In genomic region chr14:23063601-23064000, GRCh38 we compare ENCODE assay signal across 28 cellular contexts. TPM values are rescaled to one million over a fixed set of nuclear protein-coding genes. Genes with fewer than 3 reads are reported as not detected.
A peak's percentile ranks its signal among the peaks of the same experiment; 100 is the strongest.
DNase-seq lines count a peak whose midpoint lies in the region; ATAC-seq, FAIRE-seq and TF ChIP-seq lines count a peak whose summit lies in the region.
"Had no signal": no experiment of that assay in that cellular context is flagged by ENCODE, and none has a peak within 500 bp of the region (broad histone marks: within the 10 kb centered on the region; RNA-seq: fewer than 3 reads in every experiment).

No MANE protein-coding gene starts in this region.

- no peak overlapping the region for H3K4me3 Mint-ChIP-seq in mesothelial cell of epicardium
- H3K4me3 Mint-ChIP-seq: CD4-positive, alpha-beta T cell; stimulated activated memory B cell treated with anti-CD40 and anti-IgM and Interleukin-4, amounts not matched to agents 10 μg/mL and 1 μg/mL and 100 μg/mL, for 72 hours had no signal

- H3K9me3 Mint-ChIP-seq in mesothelial cell of epicardium: no peaks in the 10 kb centered on the region
- H3K9me3 Mint-ChIP-seq: CD4-positive, alpha-beta T cell; stimulated activated memory B cell treated with anti-CD40 and anti-IgM and Interleukin-4, amounts not matched to agents 10 μg/mL and 1 μg/mL and 100 μg/mL, for 72 hours had no signal

- no peak for TF ChIP-seq RAD21 in HepG2 (CRISPR knock-in tag; IDR thresholded peaks at IDR 0.05)

- POLR2A ChIA-PET in HepG2 (lab: Yijun Ruan, JAX): interaction anchor here (2.1 to 2.4 kb wide), 2 partner anchors 32 to 57 kb away, joined by 10 to 19 read pairs; partner anchors contain the start of genes ACIN1 and C14orf119

- DNase-seq in HepG2 (ENCODE audit: low spot score): no peak
- DNase-seq in right lobe of liver: no peak
- peak; percentile 0 for DNase-seq in astrocyte of the hippocampus (ENCODE audit: low read depth, low spot score)
- no peak for DNase-seq in mesothelial cell of epicardium (ENCODE audit: low spot score in 2 of 2, unreplicated experiment in 2 of 2)
- no peak for DNase-seq in ureter (ENCODE audit: low spot score)
- DNase-seq: activated CD4-positive, alpha-beta T cell treated with anti-CD3 and anti-CD28 coated beads for 4 hours; activated gamma-delta T cell; brain microvascular endothelial cell; CD4-positive, alpha-beta T cell; colonic mucosa; glutamatergic neuron; HCEC 1CT; Kasumi-1; NCI-H1694; NCI-H2171 treated with DMSO at 0.1 percent for 48 hours; NCI-H524 treated with DMSO at 0.1 percent for 48 hours; nucleus accumbens; small intestine; stimulated activated CD4-positive, alpha-beta T cell treated with anti-CD3 and anti-CD28 coated beads, Interleukin-2, amount 100 ng/mL, for 24 hours had no signal

- 95% methylated on average over 5 of the region's 5 CpGs for WGBS in HepG2 (ENCODE audit: low lambda C conversion rate)
- 72% methylated on average over 5 of the region's 5 CpGs for WGBS in right lobe of liver (ENCODE audit: insufficient coverage, low coverage, low lambda C conversion rate, missing lambda C conversion rate)
- WGBS in gastroesophageal sphincter (ENCODE audit: low coverage in 1 of 2), 2 donors: 89 to 91% methylated on average over 4 to 5 of the region's 5 CpGs

- H3K27ac Mint-ChIP-seq in mesothelial cell of epicardium: peak overlapping the region; percentile 95
- H3K27ac Mint-ChIP-seq: CD4-positive, alpha-beta T cell; stimulated activated memory B cell treated with anti-CD40 and anti-IgM and Interleukin-4, amounts not matched to agents 10 μg/mL and 1 μg/mL and 100 μg/mL, for 72 hours had no signal

- H3K4me2 ChIP-seq in HepG2 (ENCODE audit: low read depth, low read length): no peak overlapping the region

- in situ Hi-C loops in HepG2 (cut with HindIII; ENCODE audit: extremely low pct_ligation_motif_present, low pct_unique_long_range_greater_than_20kb): no loop called here

- ATAC-seq in HepG2 (no peak), right lobe of liver (no peak), gastroesophageal sphincter (no peak), GM21786 (IDR thresholded peaks at IDR 0.05; ENCODE audit: unreplicated experiment) (no peak)
- ATAC-seq: Panc1; stimulated activated memory B cell treated with anti-CD40 and anti-IgM and Interleukin-4, amounts not matched to agents 10 μg/mL and 1 μg/mL and 100 μg/mL, for 72 hours had no signal

- H2AFZ ChIP-seq in HepG2 (ENCODE audit: low read length): no peak overlapping the region

- H3K27me3 ChIP-seq in HepG2 (ENCODE audit: control insufficient read depth in 1 of 2, insufficient read depth in 2 of 2, low read length in 2 of 2): no peaks in the 10 kb centered on the region
- H3K27me3 ChIP-seq in right lobe of liver: no peaks in the 10 kb centered on the region
- no peaks in the 10 kb centered on the region for H3K27me3 ChIP-seq in gastroesophageal sphincter
- H3K27me3 ChIP-seq: brain microvascular endothelial cell, colonic mucosa, suprapubic skin, vagina had no signal

- H4K20me1 ChIP-seq in HepG2 (ENCODE audit: insufficient read depth, low read length): peaks cover 17% of the 10 kb centered on the region

- TF ChIP-seq CTCF in HepG2 (CRISPR knock-in tag; IDR thresholded peaks at IDR 0.05): no peak
- no peak for TF ChIP-seq CTCF in right lobe of liver (IDR thresholded peaks at IDR 0.05)
- no peak for TF ChIP-seq CTCF in mesothelial cell of epicardium (IDR thresholded peaks at IDR 0.05; ENCODE audit: unreplicated experiment)
- TF ChIP-seq CTCF in gastroesophageal sphincter (IDR thresholded peaks at IDR 0.05): no peak

- intact Hi-C loops in HepG2 (cut with micrococcal nuclease; ENCODE audit: unreplicated experiment) (no loop called here), right lobe of liver (cut with DNase I) (no loop called here)

- BruUV-seq in HepG2 (replicated peaks; lab: Mats Ljungman, UMichigan): no TSS peak

- no peak overlapping the region for H3K9ac ChIP-seq in HepG2 (ENCODE audit: insufficient read depth, low read depth, low read length)

- H3K27ac ChIP-seq in HepG2 (ENCODE audit: extremely low read length, insufficient read depth, low read length): no peak overlapping the region
- no peak overlapping the region for H3K27ac ChIP-seq in right lobe of liver
- no peak overlapping the region for H3K27ac ChIP-seq in gastroesophageal sphincter
- H3K27ac ChIP-seq: brain microvascular endothelial cell, colonic mucosa, suprapubic skin, vagina had no signal

- TF ChIP-seq EP300 in HepG2 (IDR thresholded peaks at IDR 0.05; ENCODE audit: low read depth in 2 of 2, low read length in 2 of 2) (no peak), HepG2 (CRISPR knock-in tag; IDR thresholded peaks at IDR 0.05; ENCODE audit: borderline replicate concordance) (no peak), gastroesophageal sphincter (IDR thresholded peaks at IDR 0.05) (no peak)

- H3K36me3 Mint-ChIP-seq in mesothelial cell of epicardium: peaks cover 33% of the 10 kb centered on the region

- CTCF ChIA-PET in HepG2 (lab: Yijun Ruan, JAX; ENCODE audit: low intra/inter-chr PET ratio, low total read pairs): no interaction called here

- H3K79me2 ChIP-seq in HepG2 (ENCODE audit: insufficient read depth, low read length): peaks cover 21% of the 10 kb centered on the region

- H3K36me3 ChIP-seq in HepG2 (replicated peaks in 1 of 2; ENCODE audit: control insufficient read depth in 1 of 2, insufficient read depth in 2 of 2, low read length in 2 of 2): peaks cover 74 to 88% of the 10 kb centered on the region in 2 experiments
- peaks cover 30 to 96% (median 58%) of the 10 kb centered on the region in 4 donors for H3K36me3 ChIP-seq in right lobe of liver
- peaks cover 0 to 99% of the 10 kb centered on the region in 2 donors for H3K36me3 ChIP-seq in gastroesophageal sphincter

- H3K27me3 Mint-ChIP-seq in mesothelial cell of epicardium (ENCODE audit: low read depth): no peaks in the 10 kb centered on the region
- H3K27me3 Mint-ChIP-seq: CD4-positive, alpha-beta T cell; stimulated activated memory B cell treated with anti-CD40 and anti-IgM and Interleukin-4, amounts not matched to agents 10 μg/mL and 1 μg/mL and 100 μg/mL, for 72 hours had no signal

- peaks cover 35% of the 10 kb centered on the region for H3K4me1 Mint-ChIP-seq in mesothelial cell of epicardium

- no peak for FAIRE-seq in HepG2 (lab: Jason Lieb, UNC)
- FAIRE-seq: small intestine had no signal

- TF ChIP-seq POLR2A in HepG2 (IDR thresholded peaks at IDR 0.05; ENCODE audit: insufficient read depth in 1 of 2, low read depth in 2 of 2, low read length in 2 of 2) (peak in 1 of 2 experiments; percentile 15; a peak in 1 of 4 replicates), right lobe of liver (IDR thresholded peaks at IDR 0.05) (no peak), gastroesophageal sphincter (IDR thresholded peaks at IDR 0.05) (no peak)

- H3K9me3 ChIP-seq in HepG2 (ENCODE audit: low read length) (no peaks in the 10 kb centered on the region), right lobe of liver (no peaks in the 10 kb centered on the region), gastroesophageal sphincter (no peaks in the 10 kb centered on the region)
- H3K9me3 ChIP-seq: colonic mucosa, suprapubic skin, vagina had no signal

- H3K4me3 ChIP-seq in HepG2 (replicated peaks in 1 of 3; ENCODE audit: insufficient read depth in 1 of 3, low read depth in 2 of 3, low read length in 3 of 3) (no peak overlapping the region), right lobe of liver (no peak overlapping the region), gastroesophageal sphincter (no peak overlapping the region)
- H3K4me3 ChIP-seq: colonic mucosa, lung, suprapubic skin, vagina had no signal

- H3K4me1 ChIP-seq in HepG2 (ENCODE audit: insufficient read depth, low read length) (peaks cover 15% of the 10 kb centered on the region), right lobe of liver (peaks cover 0 to 6% (median 0%) of the 10 kb centered on the region in 4 donors), gastroesophageal sphincter (peaks cover 0 to 28% (median 8%) of the 10 kb centered on the region in 3 donors)

RNA-seq across cellular contexts. Expression of gene CDH24, which starts 6.3 kb away (rescaled TPM):
- total RNA-seq in HepG2 (2016; rRNA removed; fragmentation: Illumina TruSeq; extraction: Trizol) (0.41 and 0.69 TPM in 2 replicates), right lobe of liver (under 1 TPM; 0.26 to 0.74 (median 0.54) TPM), mesothelial cell of epicardium (26.4 to 30.4 TPM (median 29.3 TPM) in 3 replicates), gastroesophageal sphincter (1 to 10 TPM; 1.5 to 3.6 (median 2.6) TPM), ureter (3.7 TPM)
- total RNA-seq in HepG2 (2016; cell fraction: cytosol; rRNA removed; fragmentation: Illumina TruSeq; extraction: Trizol; ENCODE audit: low read depth): 0.35 and 0.40 TPM in 2 replicates
- 0.45 and 0.76 TPM in 2 replicates for total RNA-seq in HepG2 (2016; cell fraction: insoluble cytoplasmic fraction; rRNA removed; fragmentation: Illumina TruSeq; extraction: Trizol)
- total RNA-seq in HepG2 (2016; cell fraction: membrane; rRNA removed; fragmentation: Illumina TruSeq; extraction: Trizol): 1.1 and 1.2 TPM in 2 replicates
- total RNA-seq in HepG2 (2016; cell fraction: nucleus; rRNA removed; fragmentation: Illumina TruSeq; extraction: Trizol): 0.56 and 0.59 TPM in 2 replicates
- 0.99 and 1.2 TPM in 2 replicates for polyA plus RNA-seq in HepG2 (2011; rRNA removed)
- polyA plus RNA-seq in HepG2 (2011; cell fraction: cytosol; rRNA removed): 0.41 and 0.76 TPM in 2 replicates
- polyA plus RNA-seq in HepG2 (2011; cell fraction: nucleus; rRNA removed): 6.5 and 6.6 TPM in 2 replicates
- polyA plus RNA-seq in HepG2 (2012): 0.50 and 0.55 TPM in 2 replicates
- 0.59 and 0.70 TPM in 2 replicates for polyA plus RNA-seq in HepG2 (2016; cell fraction: cytosol; fragmentation: Illumina TruSeq; extraction: Trizol; ENCODE audit: low read depth)
- polyA plus RNA-seq in HepG2 (2016; cell fraction: insoluble cytoplasmic fraction; fragmentation: Illumina TruSeq; extraction: Trizol; ENCODE audit: low read depth): 0.41 and 0.73 TPM in 2 replicates
- 1.0 and 1.2 TPM in 2 replicates for polyA plus RNA-seq in HepG2 (2016; cell fraction: membrane; fragmentation: Illumina TruSeq; extraction: Trizol; ENCODE audit: low read depth)
- polyA plus RNA-seq in HepG2 (2016; cell fraction: nucleus; fragmentation: Illumina TruSeq; extraction: Trizol; ENCODE audit: insufficient read depth, low read depth): 2.5 and 2.8 TPM in 2 replicates
- polyA minus RNA-seq in HepG2 (2011; rRNA and poly(A)+ RNA removed; ENCODE audit: low replicate concordance): 1.1 and 16.3 TPM in 2 replicates
- 0.40 and 0.44 TPM in 2 replicates for polyA minus RNA-seq in HepG2 (2011; cell fraction: cytosol; rRNA and poly(A)+ RNA removed)
- polyA minus RNA-seq in HepG2 (2011; cell fraction: nucleus; rRNA and poly(A)+ RNA removed): 0.90 and 0.99 TPM in 2 replicates

RNA-seq across cellular contexts. Expression of gene PSMB11, which starts 21.6 kb away (rescaled TPM):
- total RNA-seq in HepG2 (2016; rRNA removed; fragmentation: Illumina TruSeq; extraction: Trizol): not detected in 2 replicates
- total RNA-seq in HepG2 (2016; cell fraction: cytosol; rRNA removed; fragmentation: Illumina TruSeq; extraction: Trizol; ENCODE audit: low read depth): not detected in 2 replicates
- total RNA-seq in HepG2 (2016; cell fraction: insoluble cytoplasmic fraction; rRNA removed; fragmentation: Illumina TruSeq; extraction: Trizol): not detected in 2 replicates
- not detected in 2 replicates for total RNA-seq in HepG2 (2016; cell fraction: membrane; rRNA removed; fragmentation: Illumina TruSeq; extraction: Trizol)
- total RNA-seq in HepG2 (2016; cell fraction: nucleus; rRNA removed; fragmentation: Illumina TruSeq; extraction: Trizol): not detected in 2 replicates
- polyA plus RNA-seq in HepG2 (2011; rRNA removed): not detected in 2 replicates
- polyA plus RNA-seq in HepG2 (2011; cell fraction: cytosol; rRNA removed): not detected in 2 replicates
- polyA plus RNA-seq in HepG2 (2011; cell fraction: nucleus; rRNA removed): not detected in 2 replicates
- not detected in 2 replicates for polyA plus RNA-seq in HepG2 (2012)
- not detected in 2 replicates for polyA plus RNA-seq in HepG2 (2016; cell fraction: cytosol; fragmentation: Illumina TruSeq; extraction: Trizol; ENCODE audit: low read depth)
- not detected in 2 replicates for polyA plus RNA-seq in HepG2 (2016; cell fraction: insoluble cytoplasmic fraction; fragmentation: Illumina TruSeq; extraction: Trizol; ENCODE audit: low read depth)
- not detected in 2 replicates for polyA plus RNA-seq in HepG2 (2016; cell fraction: membrane; fragmentation: Illumina TruSeq; extraction: Trizol; ENCODE audit: low read depth)
- polyA plus RNA-seq in HepG2 (2016; cell fraction: nucleus; fragmentation: Illumina TruSeq; extraction: Trizol; ENCODE audit: insufficient read depth, low read depth): not detected in 2 replicates
- polyA minus RNA-seq in HepG2 (2011; rRNA and poly(A)+ RNA removed; ENCODE audit: low replicate concordance): 0.10 TPM in 1 of 2 replicates, not detected in the other
- not detected in 2 replicates for polyA minus RNA-seq in HepG2 (2011; cell fraction: cytosol; rRNA and poly(A)+ RNA removed)
- polyA minus RNA-seq in HepG2 (2011; cell fraction: nucleus; rRNA and poly(A)+ RNA removed): not detected in 2 replicates
- total RNA-seq in right lobe of liver: not detected
- 0.09 TPM in 1 of 3 replicates, not detected in the others for total RNA-seq in mesothelial cell of epicardium
- total RNA-seq in gastroesophageal sphincter: under 1 TPM in 1 of 4 donors, not detected in 3; 0.27 TPM
- total RNA-seq in ureter: not detected
- total RNA-seq: colonic mucosa; lung; SK-MEL-5; suprapubic skin; T-helper 1 cell treated with Interleukin-12 subunit alpha and Interleukin-12 subunit beta and Interleukin-4 antibody, amounts not matched to agents 30 ng/mL and 1 ng/mL, for 36 hours; vagina had no signal
- polyA plus RNA-seq: lung, small intestine had no signal

RNA-seq across cellular contexts. Expression of gene PSMB5, which starts 28.9 kb away (rescaled TPM):
- 871 and 1,316 TPM in 2 replicates for total RNA-seq in HepG2 (2016; rRNA removed; fragmentation: Illumina TruSeq; extraction: Trizol)
- 296 and 327 TPM in 2 replicates for total RNA-seq in HepG2 (2016; cell fraction: cytosol; rRNA removed; fragmentation: Illumina TruSeq; extraction: Trizol; ENCODE audit: low read depth)
- total RNA-seq in HepG2 (2016; cell fraction: insoluble cytoplasmic fraction; rRNA removed; fragmentation: Illumina TruSeq; extraction: Trizol): 923 and 1,358 TPM in 2 replicates
- total RNA-seq in HepG2 (2016; cell fraction: membrane; rRNA removed; fragmentation: Illumina TruSeq; extraction: Trizol): 499 and 543 TPM in 2 replicates
- 325 and 326 TPM in 2 replicates for total RNA-seq in HepG2 (2016; cell fraction: nucleus; rRNA removed; fragmentation: Illumina TruSeq; extraction: Trizol)
- polyA plus RNA-seq in HepG2 (2011; rRNA removed): 566 and 705 TPM in 2 replicates
- 909 and 1,129 TPM in 2 replicates for polyA plus RNA-seq in HepG2 (2011; cell fraction: cytosol; rRNA removed)
- polyA plus RNA-seq in HepG2 (2011; cell fraction: nucleus; rRNA removed): 173 and 191 TPM in 2 replicates
- 459 and 476 TPM in 2 replicates for polyA plus RNA-seq in HepG2 (2012)
- 281 and 292 TPM in 2 replicates for polyA plus RNA-seq in HepG2 (2016; cell fraction: cytosol; fragmentation: Illumina TruSeq; extraction: Trizol; ENCODE audit: low read depth)
- polyA plus RNA-seq in HepG2 (2016; cell fraction: insoluble cytoplasmic fraction; fragmentation: Illumina TruSeq; extraction: Trizol; ENCODE audit: low read depth): 1,127 and 1,228 TPM in 2 replicates
- polyA plus RNA-seq in HepG2 (2016; cell fraction: membrane; fragmentation: Illumina TruSeq; extraction: Trizol; ENCODE audit: low read depth): 411 and 426 TPM in 2 replicates
- 421 and 445 TPM in 2 replicates for polyA plus RNA-seq in HepG2 (2016; cell fraction: nucleus; fragmentation: Illumina TruSeq; extraction: Trizol; ENCODE audit: insufficient read depth, low read depth)
- 455 and 971 TPM in 2 replicates for polyA minus RNA-seq in HepG2 (2011; rRNA and poly(A)+ RNA removed; ENCODE audit: low replicate concordance)
- polyA minus RNA-seq in HepG2 (2011; cell fraction: cytosol; rRNA and poly(A)+ RNA removed): 370 and 379 TPM in 2 replicates
- 156 and 157 TPM in 2 replicates for polyA minus RNA-seq in HepG2 (2011; cell fraction: nucleus; rRNA and poly(A)+ RNA removed)
- 10 to 100 TPM; 51.2 to 93.5 (median 59.1) TPM for total RNA-seq in right lobe of liver
- total RNA-seq in mesothelial cell of epicardium: 121 to 124 TPM (median 123 TPM) in 3 replicates
- total RNA-seq in gastroesophageal sphincter: 100 to 1,000 TPM; 125 to 182 (median 133) TPM
- total RNA-seq in ureter: 67.6 TPM

RNA-seq across cellular contexts. Expression of gene ACIN1, which starts 31.3 kb away (rescaled TPM):
- total RNA-seq in HepG2 (2016; rRNA removed; fragmentation: Illumina TruSeq; extraction: Trizol) (102 and 165 TPM in 2 replicates), right lobe of liver (10 to 100 TPM; 40.5 to 66.1 (median 52.9) TPM), mesothelial cell of epicardium (372 to 401 TPM (median 374 TPM) in 3 replicates), gastroesophageal sphincter (100 to 1,000 TPM in 1 of 4 donors, 10 to 100 TPM in 3; 55.7 to 121 (median 91.8) TPM), ureter (229 TPM)
- total RNA-seq in HepG2 (2016; cell fraction: cytosol; rRNA removed; fragmentation: Illumina TruSeq; extraction: Trizol; ENCODE audit: low read depth): 71.3 and 71.5 TPM in 2 replicates
- 79.7 and 163 TPM in 2 replicates for total RNA-seq in HepG2 (2016; cell fraction: insoluble cytoplasmic fraction; rRNA removed; fragmentation: Illumina TruSeq; extraction: Trizol)
- 59.8 and 62.7 TPM in 2 replicates for total RNA-seq in HepG2 (2016; cell fraction: membrane; rRNA removed; fragmentation: Illumina TruSeq; extraction: Trizol)
- total RNA-seq in HepG2 (2016; cell fraction: nucleus; rRNA removed; fragmentation: Illumina TruSeq; extraction: Trizol): 344 and 371 TPM in 2 replicates
- polyA plus RNA-seq in HepG2 (2011; rRNA removed): 183 and 222 TPM in 2 replicates
- polyA plus RNA-seq in HepG2 (2011; cell fraction: cytosol; rRNA removed): 64.2 and 64.8 TPM in 2 replicates
- 997 and 1,030 TPM in 2 replicates for polyA plus RNA-seq in HepG2 (2011; cell fraction: nucleus; rRNA removed)
- 155 and 156 TPM in 2 replicates for polyA plus RNA-seq in HepG2 (2012)
- 17.6 and 21.0 TPM in 2 replicates for polyA plus RNA-seq in HepG2 (2016; cell fraction: cytosol; fragmentation: Illumina TruSeq; extraction: Trizol; ENCODE audit: low read depth)
- 105 and 132 TPM in 2 replicates for polyA plus RNA-seq in HepG2 (2016; cell fraction: insoluble cytoplasmic fraction; fragmentation: Illumina TruSeq; extraction: Trizol; ENCODE audit: low read depth)
- 29.3 and 37.8 TPM in 2 replicates for polyA plus RNA-seq in HepG2 (2016; cell fraction: membrane; fragmentation: Illumina TruSeq; extraction: Trizol; ENCODE audit: low read depth)
- 1,263 and 1,283 TPM in 2 replicates for polyA plus RNA-seq in HepG2 (2016; cell fraction: nucleus; fragmentation: Illumina TruSeq; extraction: Trizol; ENCODE audit: insufficient read depth, low read depth)
- 122 and 152 TPM in 2 replicates for polyA minus RNA-seq in HepG2 (2011; rRNA and poly(A)+ RNA removed; ENCODE audit: low replicate concordance)
- polyA minus RNA-seq in HepG2 (2011; cell fraction: cytosol; rRNA and poly(A)+ RNA removed): 39.4 and 46.3 TPM in 2 replicates
- 630 and 693 TPM in 2 replicates for polyA minus RNA-seq in HepG2 (2011; cell fraction: nucleus; rRNA and poly(A)+ RNA removed)

RNA-seq across cellular contexts. Expression of gene C14orf119, which starts 31.7 kb away (rescaled TPM):
- 206 and 299 TPM in 2 replicates for total RNA-seq in HepG2 (2016; rRNA removed; fragmentation: Illumina TruSeq; extraction: Trizol)
- total RNA-seq in HepG2 (2016; cell fraction: cytosol; rRNA removed; fragmentation: Illumina TruSeq; extraction: Trizol; ENCODE audit: low read depth): 51.0 and 54.6 TPM in 2 replicates
- 204 and 326 TPM in 2 replicates for total RNA-seq in HepG2 (2016; cell fraction: insoluble cytoplasmic fraction; rRNA removed; fragmentation: Illumina TruSeq; extraction: Trizol)
- 66.2 and 72.9 TPM in 2 replicates for total RNA-seq in HepG2 (2016; cell fraction: membrane; rRNA removed; fragmentation: Illumina TruSeq; extraction: Trizol)
- total RNA-seq in HepG2 (2016; cell fraction: nucleus; rRNA removed; fragmentation: Illumina TruSeq; extraction: Trizol): 67.0 and 72.0 TPM in 2 replicates
- 104 and 117 TPM in 2 replicates for polyA plus RNA-seq in HepG2 (2011; rRNA removed)
- polyA plus RNA-seq in HepG2 (2011; cell fraction: cytosol; rRNA removed): 125 and 157 TPM in 2 replicates
- 52.9 and 72.4 TPM in 2 replicates for polyA plus RNA-seq in HepG2 (2011; cell fraction: nucleus; rRNA removed)
- polyA plus RNA-seq in HepG2 (2012): 79.1 and 104 TPM in 2 replicates
- polyA plus RNA-seq in HepG2 (2016; cell fraction: cytosol; fragmentation: Illumina TruSeq; extraction: Trizol; ENCODE audit: low read depth): 39.1 and 40.5 TPM in 2 replicates
- polyA plus RNA-seq in HepG2 (2016; cell fraction: insoluble cytoplasmic fraction; fragmentation: Illumina TruSeq; extraction: Trizol; ENCODE audit: low read depth): 290 and 316 TPM in 2 replicates
- polyA plus RNA-seq in HepG2 (2016; cell fraction: membrane; fragmentation: Illumina TruSeq; extraction: Trizol; ENCODE audit: low read depth): 46.1 and 51.5 TPM in 2 replicates
- polyA plus RNA-seq in HepG2 (2016; cell fraction: nucleus; fragmentation: Illumina TruSeq; extraction: Trizol; ENCODE audit: insufficient read depth, low read depth): 112 and 120 TPM in 2 replicates
- 101 and 161 TPM in 2 replicates for polyA minus RNA-seq in HepG2 (2011; rRNA and poly(A)+ RNA removed; ENCODE audit: low replicate concordance)
- polyA minus RNA-seq in HepG2 (2011; cell fraction: cytosol; rRNA and poly(A)+ RNA removed): 54.7 and 61.1 TPM in 2 replicates
- 24.1 and 38.5 TPM in 2 replicates for polyA minus RNA-seq in HepG2 (2011; cell fraction: nucleus; rRNA and poly(A)+ RNA removed)
- 10 to 100 TPM; 10.7 to 22.6 (median 14.1) TPM for total RNA-seq in right lobe of liver
- 43.2 to 48.5 TPM (median 45.6 TPM) in 3 replicates for total RNA-seq in mesothelial cell of epicardium
- total RNA-seq in gastroesophageal sphincter: 10 to 100 TPM; 31.3 to 38.2 (median 33.4) TPM
- total RNA-seq in ureter: 40.2 TPM
